In the genomic region with DNA sequence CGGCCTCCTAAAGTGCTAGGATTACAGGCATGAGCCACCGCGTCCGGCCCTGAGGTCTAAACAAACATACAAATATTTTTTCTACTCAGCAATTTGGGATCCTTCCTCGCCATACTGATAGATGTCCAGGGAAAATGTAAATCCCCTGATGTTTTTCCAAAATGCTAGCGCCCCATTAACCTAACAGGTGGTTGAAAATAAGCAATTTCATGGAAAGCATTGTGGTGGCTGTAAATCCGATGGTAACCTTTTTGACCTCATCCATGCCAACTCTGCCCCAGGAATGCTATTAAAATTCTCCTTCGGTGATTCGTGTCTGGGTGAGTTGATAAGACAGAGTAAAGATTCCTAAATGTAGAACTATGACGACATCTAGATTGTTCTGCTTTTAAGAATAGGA, we compare ENCODE assay signal across 21 cellular contexts. TPM values are rescaled to one million over a fixed set of nuclear protein-coding genes. Genes with fewer than 3 reads are reported as not detected.
DNase-seq lines count a peak whose midpoint lies in the region; ATAC-seq and TF ChIP-seq lines count a peak whose summit lies in the region.
"Had no signal": no experiment of that assay in that cellular context is flagged by ENCODE, and none has a peak within 500 bp of the region (broad histone marks: within the 10 kb centered on the region; RNA-seq: fewer than 3 reads in every experiment).

No MANE protein-coding gene starts in this region.

- H3K4me3 Mint-ChIP-seq in chondrocyte (ENCODE audit: unreplicated experiment) (no peak overlapping the region), nephron (no peak overlapping the region)
- H3K4me3 Mint-ChIP-seq: activated CD8-positive, alpha-beta memory T cell treated with anti-CD3 and anti-CD28 coated beads, Interleukin-2, amount 10 ng/mL, durations not matched to agents 7 days and 5 days; CD8-positive, alpha-beta memory T cell; natural killer cell treated with Interleukin-12 subunit alpha and Interleukin-12 subunit beta and Interleukin-15 and Interleukin-18, amount 100 ng/mL, for 72 hours had no signal

- H3K36me3 Mint-ChIP-seq in chondrocyte (ENCODE audit: low read depth) (peaks cover 7% of the 10 kb centered on the region), nephron (ENCODE audit: low read depth) (peaks cover 31% of the 10 kb centered on the region)
- H3K36me3 Mint-ChIP-seq: activated CD8-positive, alpha-beta memory T cell treated with anti-CD3 and anti-CD28 coated beads, Interleukin-2, amount 10 ng/mL, durations not matched to agents 7 days and 5 days had no signal

- H3K9me3 Mint-ChIP-seq in chondrocyte (ENCODE audit: low read depth) (no peaks in the 10 kb centered on the region), nephron (no peaks in the 10 kb centered on the region)
- H3K9me3 Mint-ChIP-seq: CD8-positive, alpha-beta memory T cell; natural killer cell treated with Interleukin-12 subunit alpha and Interleukin-12 subunit beta and Interleukin-15 and Interleukin-18, amount 100 ng/mL, for 72 hours had no signal

- H3K4me1 Mint-ChIP-seq in chondrocyte (ENCODE audit: low read depth) (no peaks in the 10 kb centered on the region), nephron (peaks cover 4% of the 10 kb centered on the region)
- H3K4me1 Mint-ChIP-seq: activated CD8-positive, alpha-beta memory T cell treated with anti-CD3 and anti-CD28 coated beads, Interleukin-2, amount 10 ng/mL, durations not matched to agents 7 days and 5 days; CD8-positive, alpha-beta memory T cell had no signal

- ATAC-seq in HG03354 (IDR thresholded peaks at IDR 0.05; ENCODE audit: poor library complexity, severe bottlenecking, unreplicated experiment) (no peak), HG02973 (IDR thresholded peaks at IDR 0.05; ENCODE audit: unreplicated experiment) (no peak)
- ATAC-seq: activated CD8-positive, alpha-beta memory T cell treated with anti-CD3 and anti-CD28 coated beads, Interleukin-2, amount 10 ng/mL, durations not matched to agents 7 days and 5 days; natural killer cell treated with Interleukin-12 subunit alpha and Interleukin-12 subunit beta and Interleukin-15 and Interleukin-18, amount 100 ng/mL, for 72 hours; PC-3; psoas muscle had no signal

- DNase-seq in Caki2 (ENCODE audit: low read depth): peak; percentile 91
- DNase-seq in M059J (ENCODE audit: low read depth): peak; percentile 83
- no peak for DNase-seq in chondrocyte (ENCODE audit: low spot score)
- no peak for DNase-seq in NCI-H2196 treated with DMSO at 0.1 percent for 48 hours (lab: John Stamatoyannopoulos, UW; ENCODE audit: unreplicated experiment)
- no peak for DNase-seq in iPS-NIHi7 (ENCODE audit: extremely low spot score)
- DNase-seq: activated CD4-positive, alpha-beta T cell treated with anti-CD3 and anti-CD28 coated beads for 1 hour; activated CD8-positive, alpha-beta memory T cell treated with anti-CD3 and anti-CD28 coated beads, Interleukin-2, amount 10 ng/mL, durations not matched to agents 7 days and 5 days; CD8-positive, alpha-beta memory T cell; central memory CD4-positive, alpha-beta T cell; effector CD8-positive, alpha-beta T cell; HCEC 1CT; NCI-H82; PC-3; psoas muscle; stimulated activated CD4-positive, alpha-beta T cell treated with anti-CD3 and anti-CD28 coated beads, Interleukin-12 subunit alpha, Interleukin-12 subunit beta, amount 100 ng/mL, for 4 hours; T-helper 9 cell; thyroid gland had no signal

- no peak for TF ChIP-seq CTCF in chondrocyte (IDR thresholded peaks at IDR 0.05)
- no peak for TF ChIP-seq CTCF in nephron (IDR thresholded peaks at IDR 0.05; ENCODE audit: unreplicated experiment in 3 of 3)

- H3K27me3 Mint-ChIP-seq in chondrocyte (ENCODE audit: low read depth) (no peaks in the 10 kb centered on the region), nephron (ENCODE audit: low read depth) (no peaks in the 10 kb centered on the region)
- H3K27me3 Mint-ChIP-seq: activated CD8-positive, alpha-beta memory T cell treated with anti-CD3 and anti-CD28 coated beads, Interleukin-2, amount 10 ng/mL, durations not matched to agents 7 days and 5 days; natural killer cell treated with Interleukin-12 subunit alpha and Interleukin-12 subunit beta and Interleukin-15 and Interleukin-18, amount 100 ng/mL, for 72 hours had no signal

- H3K27ac Mint-ChIP-seq in chondrocyte (ENCODE audit: unreplicated experiment) (peak overlapping the region; percentile 27), nephron (peak overlapping the region in 2 of 3 experiments; percentile 5 to 53)
- H3K27ac Mint-ChIP-seq: activated CD8-positive, alpha-beta memory T cell treated with anti-CD3 and anti-CD28 coated beads, Interleukin-2, amount 10 ng/mL, durations not matched to agents 7 days and 5 days; natural killer cell treated with Interleukin-12 subunit alpha and Interleukin-12 subunit beta and Interleukin-15 and Interleukin-18, amount 100 ng/mL, for 72 hours had no signal

- in situ Hi-C loops in Caki2 (cut with HindIII; ENCODE audit: low pct_unique_long_range_greater_than_20kb, low sequenced_read_pairs): no loop called here

RNA-seq across cellular contexts. Expression of a gene that starts 19.3 kb away (rescaled TPM):
- total RNA-seq in Caki2 (2014; rRNA removed; shearing (Covaris generic); ENCODE audit: low replicate concordance): 19.3 and 32.1 TPM in 2 replicates
- total RNA-seq in M059J (2014; rRNA removed; shearing (Covaris generic)): 20.5 and 20.7 TPM in 2 replicates
- 9.8 to 12.6 TPM (median 12.0 TPM) in 3 replicates for total RNA-seq in chondrocyte

RNA-seq across cellular contexts. Expression of a gene that starts 46.1 kb away (rescaled TPM):
- total RNA-seq in Caki2 (2014; rRNA removed; shearing (Covaris generic); ENCODE audit: low replicate concordance): 145 and 165 TPM in 2 replicates
- total RNA-seq in M059J (2014; rRNA removed; shearing (Covaris generic)): 158 and 243 TPM in 2 replicates
- 63.6 to 87.0 TPM (median 67.5 TPM) in 3 replicates for total RNA-seq in chondrocyte

Comparison
In these comparisons a context has a peak if more than half of its experiments do, and no peak if none do; other contexts are left out.
1. DNase-seq: peak in Caki2 (single experiment) and M059J (single experiment); none in chondrocyte (single experiment), NCI-H2196 treated with DMSO at 0.1 percent for 48 hours (single experiment) and iPS-NIHi7 (single experiment).